ENCODE assay signal across 8 cellular contexts in the genomic region with DNA sequence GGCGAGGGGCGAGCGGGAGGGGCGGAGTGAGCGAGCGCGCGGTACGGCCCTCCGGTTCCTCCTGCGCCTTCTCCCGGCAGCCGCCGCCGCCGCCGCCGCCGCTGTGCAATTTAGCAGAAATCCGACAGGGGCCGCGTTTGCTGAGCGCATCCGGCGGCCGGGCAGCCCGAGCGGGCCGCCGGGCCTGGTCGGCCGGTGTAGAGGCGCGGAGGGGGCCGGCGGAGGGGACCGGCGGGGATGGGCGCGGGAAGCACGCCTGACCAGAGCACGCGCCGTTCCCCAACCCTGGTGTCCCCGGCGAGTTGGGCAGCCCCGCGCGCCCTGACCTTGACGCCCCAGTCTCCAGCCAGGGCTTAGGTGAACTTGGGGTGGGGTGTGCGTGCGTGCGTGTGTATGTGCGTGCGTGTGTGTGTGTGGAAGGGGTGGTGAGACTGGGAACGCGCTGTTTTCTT.
DNase-seq lines count a peak whose midpoint lies in the region; ATAC-seq and TF ChIP-seq lines count a peak whose summit lies in the region.

No MANE protein-coding gene starts in this region.

- intact Hi-C loops in lower leg skin (cut with DNase I; ENCODE audit: low total_unique reads) = no loop called here

- TF ChIP-seq CTCF in C4-2B (conservative IDR thresholded peaks at IDR 0.05) = peak; percentile 88
- TF ChIP-seq CTCF in lower leg skin (IDR thresholded peaks at IDR 0.05) = no peak

- ATAC-seq in GM19035 (IDR thresholded peaks at IDR 0.05; ENCODE audit: unreplicated experiment) = peak; percentile 86

- H3K27ac ChIP-seq in C4-2B = no peak overlapping the region

- peaks cover 12% of the 10 kb centered on the region for H3K36me3 Mint-ChIP-seq in T-helper 1 cell treated with Interleukin-12 subunit alpha and Interleukin-12 subunit beta and Interleukin-4 antibody, amounts not matched to agents 30 μg/mL and 1 μg/mL, for 36 hours (ENCODE audit: low read depth)

- H3K4me3 ChIP-seq in lower leg skin (ENCODE audit: low read depth, poor library complexity, severe bottlenecking) = peak overlapping the region; percentile 28

- WGBS in lower leg skin, 2 donors = 0 to 1% methylated on average over 25 to 56 of the region's 57 CpGs

- peaks cover 18% of the 10 kb centered on the region for H3K4me1 Mint-ChIP-seq in T-helper 1 cell treated with Interleukin-12 subunit alpha and Interleukin-12 subunit beta and Interleukin-4 antibody, amounts not matched to agents 30 μg/mL and 1 μg/mL, for 36 hours (ENCODE audit: low read depth)

- H3K9me3 Mint-ChIP-seq in T-helper 1 cell treated with Interleukin-12 subunit alpha and Interleukin-12 subunit beta and Interleukin-4 antibody, amounts not matched to agents 30 μg/mL and 1 μg/mL, for 36 hours = no peaks in the 10 kb centered on the region

- H3K4me3 Mint-ChIP-seq in T-helper 1 cell treated with Interleukin-12 subunit alpha and Interleukin-12 subunit beta and Interleukin-4 antibody, amounts not matched to agents 30 μg/mL and 1 μg/mL, for 36 hours = peak overlapping the region; percentile 51

- H3K27me3 Mint-ChIP-seq in T-helper 1 cell treated with Interleukin-12 subunit alpha and Interleukin-12 subunit beta and Interleukin-4 antibody, amounts not matched to agents 30 μg/mL and 1 μg/mL, for 36 hours (ENCODE audit: low read depth) = peaks cover 81% of the 10 kb centered on the region

- H3K27ac Mint-ChIP-seq in T-helper 1 cell treated with Interleukin-12 subunit alpha and Interleukin-12 subunit beta and Interleukin-4 antibody, amounts not matched to agents 30 μg/mL and 1 μg/mL, for 36 hours = no peak overlapping the region

- DNase-seq in HT1080 (ENCODE audit: low read depth) (peak; percentile 38), dermis blood vessel endothelial cell (peak; percentile 74), lower leg skin (ENCODE audit: low spot score in 2 of 2) (peak; percentile 19 to 92), HT-29 (ENCODE audit: low spot score) (no peak)
- DNase-seq in stimulated activated CD8-positive, alpha-beta memory T cell treated with anti-CD3 and anti-CD28 coated beads, Interleukin-2, amount 100 ng/mL, for 48 hours (ENCODE audit: low read depth in 2 of 2) = peak; percentile 49 to 58

- TF ChIP-seq POLR2A in lower leg skin (IDR thresholded peaks at IDR 0.05) = no peak
